Comparison of ENCODE assay signal across 12 cellular contexts in the genomic region with DNA sequence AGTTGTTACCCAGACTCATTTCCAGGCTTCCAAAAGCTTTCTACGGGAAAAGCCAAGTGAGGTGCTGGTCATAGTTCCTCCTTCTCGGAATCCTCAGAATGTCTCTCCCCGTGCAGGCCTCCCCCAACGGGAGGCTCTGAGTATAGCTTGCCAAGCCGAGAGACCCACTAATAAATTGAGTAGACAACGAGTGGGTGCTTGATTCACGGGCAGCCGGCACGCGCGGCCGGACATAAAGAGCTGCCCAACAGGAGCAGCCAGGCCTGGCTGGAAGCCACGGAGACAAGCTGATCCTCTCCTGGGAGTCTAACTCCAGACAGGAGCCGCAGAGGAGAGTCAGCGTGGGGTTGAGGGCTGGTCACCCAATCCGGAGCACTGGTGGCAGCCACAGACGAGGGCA. TPM values are rescaled to one million over a fixed set of nuclear protein-coding genes. Genes with fewer than 3 reads are reported as not detected.
DNase-seq lines count a peak whose midpoint lies in the region; ATAC-seq and TF ChIP-seq lines count a peak whose summit lies in the region.
"Had no signal": no experiment of that assay in that cellular context is flagged by ENCODE, and none has a peak within 500 bp of the region (broad histone marks: within the 10 kb centered on the region; RNA-seq: fewer than 3 reads in every experiment).

No MANE protein-coding gene starts in this region.

- H3K27me3 Mint-ChIP-seq in endodermal cell (ENCODE audit: insufficient read depth) = peaks cover 35% of the 10 kb centered on the region

- H3K9ac ChIP-seq in endodermal cell (ENCODE audit: extremely low read depth, low read length, poor library complexity, severe bottlenecking) = no peak overlapping the region
- H3K9ac ChIP-seq in stomach smooth muscle (ENCODE audit: low read length in 2 of 2) = peak overlapping the region; percentile 14 to 29

- no peak overlapping the region for H3K27ac Mint-ChIP-seq in endodermal cell
- H3K27ac Mint-ChIP-seq: activated naive CD8-positive, alpha-beta T cell; CD4-positive, alpha-beta T cell had no signal

- no peaks in the 10 kb centered on the region for H3K36me3 ChIP-seq in endodermal cell (ENCODE audit: control insufficient read depth, insufficient read depth, low read length)
- no peaks in the 10 kb centered on the region for H3K36me3 ChIP-seq in mucosa of descending colon (ENCODE audit: low read depth)
- H3K36me3 ChIP-seq in stomach smooth muscle (ENCODE audit: control insufficient read depth in 2 of 2, insufficient read depth in 2 of 2, low read length in 2 of 2) = no peaks in the 10 kb centered on the region

- peaks cover 1% of the 10 kb centered on the region for H3K36me3 Mint-ChIP-seq in endodermal cell (ENCODE audit: low read depth)
- H3K36me3 Mint-ChIP-seq: activated naive CD8-positive, alpha-beta T cell had no signal

- no peak overlapping the region for H3K27ac ChIP-seq in endodermal cell (ENCODE audit: low read depth, low read length)
- no peak overlapping the region for H3K27ac ChIP-seq in stomach smooth muscle (ENCODE audit: low read length)

- peaks cover 17% of the 10 kb centered on the region for H3K4me1 ChIP-seq in endodermal cell (ENCODE audit: control insufficient read depth, insufficient read depth, low read length)
- H3K4me1 ChIP-seq in mucosa of descending colon (ENCODE audit: low read depth) = peaks cover 6% of the 10 kb centered on the region
- peaks cover 42% of the 10 kb centered on the region for H3K4me1 ChIP-seq in stomach smooth muscle (ENCODE audit: control insufficient read depth, insufficient read depth, low read length)

- 42 to 51% methylated on average over 14 to 17 of the region's 17 CpGs for WGBS in endodermal cell (ENCODE audit: insufficient coverage in 1 of 2, insufficient read length in 1 of 2), 2 experiments

- H3K27me3 ChIP-seq in endodermal cell (ENCODE audit: control insufficient read depth, insufficient read depth, low read length, poor library complexity, severe bottlenecking) (peaks cover 16% of the 10 kb centered on the region), stomach smooth muscle (ENCODE audit: control insufficient read depth in 1 of 2, insufficient read depth in 2 of 2, low read length in 2 of 2) (no peaks in the 10 kb centered on the region)

- DNase-seq in NCI-H526 (lab: John Stamatoyannopoulos, UW) (peak; percentile 84 to 88), endodermal cell (peak; percentile 73), mucosa of descending colon (peak in 2 of 3 donors; percentile 38 to 60), NCI-H187 treated with DMSO at 0.1 percent for 48 hours (lab: John Stamatoyannopoulos, UW) (no peak), KBM-7 (no peak)
- DNase-seq in effector CD4-positive, alpha-beta T cell = no peak
- no peak for DNase-seq in activated CD4-positive, alpha-beta T cell treated with anti-CD3 and anti-CD28 coated beads for 48 hours
- DNase-seq: CD4-positive, alpha-beta T cell; foreskin melanocyte had no signal

- in situ Hi-C loops in KBM-7 (cut with MboI; ENCODE audit: low pct_unique_long_range_greater_than_20kb, low sequenced_read_pairs) = no loop called here

- H3K4me3 Mint-ChIP-seq in endodermal cell = peak overlapping the region; percentile 30
- H3K4me3 Mint-ChIP-seq: activated naive CD8-positive, alpha-beta T cell; CD4-positive, alpha-beta T cell had no signal

- intact Hi-C loops in mucosa of descending colon (cut with DNase I, micrococcal nuclease) = no loop called here

- TF ChIP-seq CTCF in endodermal cell (conservative IDR thresholded peaks at IDR 0.05) (peak; percentile 40), mucosa of descending colon (IDR thresholded peaks at IDR 0.05) (no peak)

- H3K4me3 ChIP-seq in endodermal cell (ENCODE audit: low read length) = no peak overlapping the region
- no peak overlapping the region for H3K4me3 ChIP-seq in mucosa of descending colon
- peak overlapping the region; percentile 1 to 47 for H3K4me3 ChIP-seq in stomach smooth muscle (ENCODE audit: low read length in 2 of 2)

- peaks cover 4% of the 10 kb centered on the region for H3K9me3 Mint-ChIP-seq in endodermal cell
- H3K9me3 Mint-ChIP-seq: CD4-positive, alpha-beta T cell had no signal

- ATAC-seq in mucosa of descending colon = no peak
- ATAC-seq: left lobe of liver had no signal

- peaks cover 50% of the 10 kb centered on the region for H3K4me1 Mint-ChIP-seq in endodermal cell

- H3K9me3 ChIP-seq in endodermal cell (ENCODE audit: control insufficient read depth, low read length) (peaks cover 8% of the 10 kb centered on the region), mucosa of descending colon (no peaks in the 10 kb centered on the region), stomach smooth muscle (ENCODE audit: control insufficient read depth in 2 of 2, low read length in 2 of 2) (no peaks in the 10 kb centered on the region)

RNA-seq across cellular contexts. Expression of a gene that starts 43.4 kb away (rescaled TPM):
- under 1 TPM; 0.13 to 0.33 TPM for total RNA-seq in endodermal cell
- 0.64 TPM for polyA plus RNA-seq in endodermal cell (2013, experiment 1 of 2)
- 0.21 TPM for polyA plus RNA-seq in endodermal cell (2013, experiment 2 of 2)
- total RNA-seq in mucosa of descending colon = 10 to 100 TPM in 1 of 3 donors, 1 to 10 TPM in 1, under 1 TPM in 1; 0.46 to 11.0 (median 8.9) TPM
- total RNA-seq: CD4-positive, alpha-beta T cell had no signal

Comparison
In these comparisons a context has a peak if more than half of its experiments do, and no peak if none do; other contexts are left out.
1. DNase-seq: peak in NCI-H526 (2 of 2), endodermal cell (single experiment) and mucosa of descending colon (2 of 3); none in NCI-H187 treated with DMSO at 0.1 percent for 48 hours (single experiment), effector CD4-positive, alpha-beta T cell (single experiment), activated CD4-positive, alpha-beta T cell treated with anti-CD3 and anti-CD28 coated beads for 48 hours (single experiment) and KBM-7 (single experiment).
2. H3K4me3 ChIP-seq: peak in stomach smooth muscle (2 of 2); none in endodermal cell (single experiment) and mucosa of descending colon (single experiment).